ENCODE assay signal across 26 cellular contexts in the genomic region with DNA sequence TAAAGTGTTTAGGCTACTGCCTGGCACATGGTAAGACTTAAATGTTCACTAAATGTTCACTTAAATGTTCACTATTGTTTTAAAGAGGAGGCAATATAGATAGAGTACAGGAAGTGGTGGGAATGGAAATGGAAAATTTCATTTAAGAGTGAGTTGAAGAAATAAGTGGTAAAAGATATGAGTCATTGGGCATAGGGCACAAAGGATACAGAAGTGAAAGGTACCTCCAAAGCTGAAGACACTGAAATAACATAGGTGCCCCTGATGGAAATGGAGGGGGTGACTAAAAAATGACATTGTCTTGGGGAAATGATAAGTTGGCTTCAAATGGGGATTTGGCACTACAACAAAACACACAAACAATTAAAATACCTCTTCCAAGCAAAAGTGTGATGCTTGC. TPM values are rescaled to one million over a fixed set of nuclear protein-coding genes. Genes with fewer than 3 reads are reported as not detected.
A peak's percentile ranks its signal among the peaks of the same experiment; 100 is the strongest.
DNase-seq lines count a peak whose midpoint lies in the region; ATAC-seq and TF ChIP-seq lines count a peak whose summit lies in the region.
"Had no signal": no experiment of that assay in that cellular context is flagged by ENCODE, and none has a peak within 500 bp of the region (broad histone marks: within the 10 kb centered on the region; RNA-seq: fewer than 3 reads in every experiment).

No MANE protein-coding gene starts in this region.

- no peak overlapping the region for H3K56ac ChIP-seq in H9 (ENCODE audit: insufficient read length, low read depth, low read length)

- H2AK5ac ChIP-seq in H9 (ENCODE audit: insufficient read length, low read length), result no peak overlapping the region

- no TSS peak for BruUV-seq in MCF 10A (replicated peaks; lab: Mats Ljungman, UMichigan)

- intact Hi-C loops in MCF 10A (cut with micrococcal nuclease), result no loop called here

- H3K27me3 Mint-ChIP-seq in activated T-cell treated with anti-CD3 and anti-CD28 coated beads, Interleukin-2, amount 50 U/mL, for 4 hours (ENCODE audit: low read depth), result no peaks in the 10 kb centered on the region
- no peaks in the 10 kb centered on the region for H3K27me3 Mint-ChIP-seq in activated naive CD8-positive, alpha-beta T cell treated with anti-CD3 and anti-CD28 coated beads for 36 hours
- peaks cover 5% of the 10 kb centered on the region for H3K27me3 Mint-ChIP-seq in stimulated activated naive CD8-positive, alpha-beta T cell treated with anti-CD3 and anti-CD28 coated beads, Interleukin-15, Interleukin-2, amounts not matched to agents 100 ng/mL and 50 ng/mL, for 24 hours
- H3K27me3 Mint-ChIP-seq in H9 (ENCODE audit: low read depth) (no peaks in the 10 kb centered on the region), MCF 10A (ENCODE audit: insufficient read depth, unreplicated experiment) (no peaks in the 10 kb centered on the region)

- H3K4me2 ChIP-seq in H9 (ENCODE audit: insufficient read depth, insufficient read length, low read length), result no peak overlapping the region

- H3K9me3 ChIP-seq in H9 (ENCODE audit: control insufficient read depth, low read depth, low read length), result no peaks in the 10 kb centered on the region
- H3K9me3 ChIP-seq: Peyer's patch had no signal

- no peak overlapping the region for H3K4ac ChIP-seq in H9 (ENCODE audit: low read depth, low read length)

- H3K23ac ChIP-seq in H9 (ENCODE audit: insufficient read length, low read depth, low read length), result no peak overlapping the region

- H3K4me1 ChIP-seq in H9 (ENCODE audit: insufficient read depth, low read length), result no peaks in the 10 kb centered on the region

- no peak overlapping the region for H3K14ac ChIP-seq in H9 (ENCODE audit: insufficient read depth, low read length)

- H2BK5ac ChIP-seq in H9 (ENCODE audit: insufficient read length, low read length), result no peak overlapping the region

- no peak overlapping the region for H2BK120ac ChIP-seq in H9 (ENCODE audit: low read depth, low read length, poor library complexity, severe bottlenecking)

- H4K91ac ChIP-seq in H9 (ENCODE audit: insufficient read length, low read depth, low read length), result no peak overlapping the region

- peak overlapping the region; percentile 17 for H3K4me3 Mint-ChIP-seq in activated T-cell treated with anti-CD3 and anti-CD28 coated beads, Interleukin-2, amount 50 U/mL, for 4 hours
- no peak overlapping the region for H3K4me3 Mint-ChIP-seq in activated naive CD8-positive, alpha-beta T cell treated with anti-CD3 and anti-CD28 coated beads for 36 hours
- peak overlapping the region; percentile 14 for H3K4me3 Mint-ChIP-seq in stimulated activated naive CD8-positive, alpha-beta T cell treated with anti-CD3 and anti-CD28 coated beads, Interleukin-15, Interleukin-2, amounts not matched to agents 100 ng/mL and 50 ng/mL, for 24 hours
- H3K4me3 Mint-ChIP-seq in H9 (no peak overlapping the region), MCF 10A (ENCODE audit: unreplicated experiment) (no peak overlapping the region)
- H3K4me3 Mint-ChIP-seq: CD4-positive, CD25-positive, alpha-beta regulatory T cell; HFFc6 had no signal

- no peak for TF ChIP-seq CTCF in H9 (conservative IDR thresholded peaks at IDR 0.05)
- TF ChIP-seq CTCF in MCF 10A (IDR thresholded peaks at IDR 0.05; ENCODE audit: unreplicated experiment), result no peak

- ATAC-seq in activated T-cell treated with anti-CD3 and anti-CD28 coated beads, Interleukin-2, amount 50 U/mL, for 4 hours, result peak; percentile 16 to 25
- ATAC-seq: K562 had no signal

- H2BK12ac ChIP-seq in H9 (ENCODE audit: insufficient read length, low read depth, low read length), result no peak overlapping the region

- no peak overlapping the region for H3K4me3 ChIP-seq in Jurkat, Clone E6-1 (ENCODE audit: low read length)
- H3K4me3 ChIP-seq: K562, Peyer's patch had no signal

- no peak overlapping the region for H2BK15ac ChIP-seq in H9 (ENCODE audit: low read depth, low read length)

- H3K27ac Mint-ChIP-seq in activated naive CD8-positive, alpha-beta T cell treated with anti-CD3 and anti-CD28 coated beads for 36 hours, result peak overlapping the region; percentile 53
- H3K27ac Mint-ChIP-seq in stimulated activated naive CD8-positive, alpha-beta T cell treated with anti-CD3 and anti-CD28 coated beads, Interleukin-15, Interleukin-2, amounts not matched to agents 100 ng/mL and 50 ng/mL, for 24 hours, result peak overlapping the region; percentile 27
- H3K27ac Mint-ChIP-seq in H9, result no peak overlapping the region
- no peak overlapping the region for H3K27ac Mint-ChIP-seq in MCF 10A (ENCODE audit: low read depth, unreplicated experiment)
- H3K27ac Mint-ChIP-seq: CD4-positive, CD25-positive, alpha-beta regulatory T cell; HFFc6 had no signal

- POLR2A ChIA-PET in MCF 10A (lab: Yijun Ruan, JAX), result no interaction called here

- H3K9me3 Mint-ChIP-seq in activated T-cell treated with anti-CD3 and anti-CD28 coated beads, Interleukin-2, amount 50 U/mL, for 4 hours, result no peaks in the 10 kb centered on the region
- no peaks in the 10 kb centered on the region for H3K9me3 Mint-ChIP-seq in activated naive CD8-positive, alpha-beta T cell treated with anti-CD3 and anti-CD28 coated beads for 36 hours
- H3K9me3 Mint-ChIP-seq in stimulated activated naive CD8-positive, alpha-beta T cell treated with anti-CD3 and anti-CD28 coated beads, Interleukin-15, Interleukin-2, amounts not matched to agents 100 ng/mL and 50 ng/mL, for 24 hours, result no peaks in the 10 kb centered on the region
- H3K9me3 Mint-ChIP-seq in H9 (no peaks in the 10 kb centered on the region), MCF 10A (ENCODE audit: unreplicated experiment) (no peaks in the 10 kb centered on the region)
- H3K9me3 Mint-ChIP-seq: HFFc6 had no signal

- H3T11ph ChIP-seq in H9 (ENCODE audit: low read length), result no peak overlapping the region

- H3K23me2 ChIP-seq in H9 (ENCODE audit: insufficient read length, low read depth, low read length, poor library complexity, severe bottlenecking), result peaks cover 7% of the 10 kb centered on the region

- H2BK20ac ChIP-seq in H9 (ENCODE audit: low read depth, low read length, poor library complexity, severe bottlenecking), result no peak overlapping the region

- no peak overlapping the region for H4K5ac ChIP-seq in H9 (ENCODE audit: insufficient read length, low read depth, low read length)

- no peak overlapping the region for H3K27ac ChIP-seq in H9 (ENCODE audit: insufficient read length, low read depth, low read length)
- H3K27ac ChIP-seq: Peyer's patch had no signal

- H3K79me1 ChIP-seq in H9 (ENCODE audit: insufficient read depth, low read depth, low read length, poor library complexity, severe bottlenecking), result no peaks in the 10 kb centered on the region

- no peaks in the 10 kb centered on the region for H3K36me3 Mint-ChIP-seq in activated T-cell treated with anti-CD3 and anti-CD28 coated beads, Interleukin-2, amount 50 U/mL, for 4 hours (ENCODE audit: insufficient read depth)
- H3K36me3 Mint-ChIP-seq in activated naive CD8-positive, alpha-beta T cell treated with anti-CD3 and anti-CD28 coated beads for 36 hours, result no peaks in the 10 kb centered on the region
- H3K36me3 Mint-ChIP-seq in stimulated activated naive CD8-positive, alpha-beta T cell treated with anti-CD3 and anti-CD28 coated beads, Interleukin-15, Interleukin-2, amounts not matched to agents 100 ng/mL and 50 ng/mL, for 24 hours (ENCODE audit: low read depth), result no peaks in the 10 kb centered on the region
- no peaks in the 10 kb centered on the region for H3K36me3 Mint-ChIP-seq in H9 (ENCODE audit: insufficient read depth in 1 of 3, low read depth in 3 of 3)
- no peaks in the 10 kb centered on the region for H3K36me3 Mint-ChIP-seq in MCF 10A (ENCODE audit: insufficient read depth, unreplicated experiment)
- H3K36me3 Mint-ChIP-seq: CD4-positive, CD25-positive, alpha-beta regulatory T cell had no signal

- peaks cover 21% of the 10 kb centered on the region for H3K4me1 Mint-ChIP-seq in activated T-cell treated with anti-CD3 and anti-CD28 coated beads, Interleukin-2, amount 50 U/mL, for 4 hours (ENCODE audit: low read depth)
- peaks cover 25% of the 10 kb centered on the region for H3K4me1 Mint-ChIP-seq in activated naive CD8-positive, alpha-beta T cell treated with anti-CD3 and anti-CD28 coated beads for 36 hours
- peaks cover 22% of the 10 kb centered on the region for H3K4me1 Mint-ChIP-seq in stimulated activated naive CD8-positive, alpha-beta T cell treated with anti-CD3 and anti-CD28 coated beads, Interleukin-15, Interleukin-2, amounts not matched to agents 100 ng/mL and 50 ng/mL, for 24 hours (ENCODE audit: low read depth)
- H3K4me1 Mint-ChIP-seq in H9 (peaks cover 6 to 8% of the 10 kb centered on the region in 2 experiments; a peak in 3 of 4 replicates), MCF 10A (ENCODE audit: insufficient read depth, unreplicated experiment) (peaks cover 6% of the 10 kb centered on the region)

- no peak overlapping the region for H3K9ac ChIP-seq in H9 (ENCODE audit: extremely low read depth, insufficient read length, low read length)

- CTCF ChIA-PET in MCF 10A (lab: Yijun Ruan, JAX), result interaction anchor here (1.1 to 1.3 kb wide), 3 partner anchors 108 to 151 kb away, joined by 3 to 6 read pairs (median 5); no protein-coding TSS in a partner anchor

- no peaks in the 10 kb centered on the region for H4K20me1 ChIP-seq in H9 (ENCODE audit: control insufficient read depth, insufficient read depth, insufficient read length)

- no peak for DNase-seq in activated T-cell treated with anti-CD3 and anti-CD28 coated beads, Interleukin-2, amount 50 U/mL, for 4 hours
- no peak for DNase-seq in activated T-cell treated with anti-CD3 and anti-CD28 coated beads, Interleukin-2, amount 50 U/mL, for 1 hour
- DNase-seq in Jurkat, Clone E6-1 (ENCODE audit: low read depth, low spot score), result peak; percentile 16
- DNase-seq in activated naive CD8-positive, alpha-beta T cell treated with anti-CD3 and anti-CD28 coated beads for 36 hours, result no peak
- DNase-seq in H9 (no peak), MCF 10A (ENCODE audit: unreplicated experiment) (no peak)
- DNase-seq: EL; GF-D8; H7; HFFc6; MM.1S; NCI-H1105; NCI-H146; NCI-H2081; NCI-H2171; NCI-H345; NCI-H524; NCI-H774; NK-92 treated with Interleukin-12 subunit alpha and Interleukin-12 subunit beta, amount 100 ng/mL, for 24 hours; Peyer's patch had no signal

- H4K8ac ChIP-seq in H9 (replicated peaks; ENCODE audit: insufficient read length, low read depth, low read length), result no peak overlapping the region

- H2AFZ ChIP-seq in H9 (ENCODE audit: low read length), result no peak overlapping the region

- no peaks in the 10 kb centered on the region for H3K27me3 ChIP-seq in H9 (ENCODE audit: insufficient read depth, low read length)
- H3K27me3 ChIP-seq: Peyer's patch had no signal

- H3K79me2 ChIP-seq in H9 (ENCODE audit: insufficient read depth, low read length), result no peaks in the 10 kb centered on the region

- no peak overlapping the region for H3K18ac ChIP-seq in H9 (ENCODE audit: insufficient read length, low read depth, low read length)

RNA-seq across cellular contexts. Expression of a gene that starts 5.2 kb away (rescaled TPM):
- total RNA-seq in activated T-cell treated with anti-CD3 and anti-CD28 coated beads, Interleukin-2, amount 50 U/mL, for 4 hours, result 10 to 100 TPM; 10.1 to 11.1 (median 10.1) TPM
- 14.6 TPM for polyA plus RNA-seq in Jurkat, Clone E6-1 (2012; ENCODE audit: insufficient read depth, insufficient read length)
- 10 to 100 TPM; 13.9 to 15.9 TPM for total RNA-seq in activated naive CD8-positive, alpha-beta T cell treated with anti-CD3 and anti-CD28 coated beads for 36 hours
- total RNA-seq in H9 (2021) (11.7 and 12.4 TPM in 2 replicates), MCF 10A (2022) (19.3 and 25.1 TPM in 2 replicates)

RNA-seq across cellular contexts. Expression of a gene that starts 50.1 kb away (rescaled TPM):
- total RNA-seq in activated T-cell treated with anti-CD3 and anti-CD28 coated beads, Interleukin-2, amount 50 U/mL, for 4 hours, result not detected
- not detected for polyA plus RNA-seq in Jurkat, Clone E6-1 (2012; ENCODE audit: insufficient read depth, insufficient read length)
- total RNA-seq in activated naive CD8-positive, alpha-beta T cell treated with anti-CD3 and anti-CD28 coated beads for 36 hours, result not detected
- total RNA-seq in H9 (2021), result 1.1 and 1.2 TPM in 2 replicates
- not detected in 2 replicates for total RNA-seq in MCF 10A (2022)
- total RNA-seq: CD4-positive, CD25-positive, alpha-beta regulatory T cell; HFFc6; K562; LHCN-M2; SK-MEL-5 had no signal
- polyA plus RNA-seq: BJ; CD4-positive, CD25-positive, alpha-beta regulatory T cell; K562 had no signal

Comparison
In these comparisons a context has a peak if more than half of its experiments do, and no peak if none do; other contexts are left out.
1. H3K4me3 Mint-ChIP-seq: peak in activated T-cell treated with anti-CD3 and anti-CD28 coated beads, Interleukin-2, amount 50 U/mL, for 4 hours (single experiment) and stimulated activated naive CD8-positive, alpha-beta T cell treated with anti-CD3 and anti-CD28 coated beads, Interleukin-15, Interleukin-2, amounts not matched to agents 100 ng/mL and 50 ng/mL, for 24 hours (single experiment); none in activated naive CD8-positive, alpha-beta T cell treated with anti-CD3 and anti-CD28 coated beads for 36 hours (single experiment), H9 (0 of 2) and MCF 10A (single experiment).
2. H3K27ac Mint-ChIP-seq: peak in activated naive CD8-positive, alpha-beta T cell treated with anti-CD3 and anti-CD28 coated beads for 36 hours (single experiment) and stimulated activated naive CD8-positive, alpha-beta T cell treated with anti-CD3 and anti-CD28 coated beads, Interleukin-15, Interleukin-2, amounts not matched to agents 100 ng/mL and 50 ng/mL, for 24 hours (single experiment); none in H9 (0 of 3) and MCF 10A (single experiment).